15 cellular contexts compared by ENCODE assay signal in the genomic region with DNA sequence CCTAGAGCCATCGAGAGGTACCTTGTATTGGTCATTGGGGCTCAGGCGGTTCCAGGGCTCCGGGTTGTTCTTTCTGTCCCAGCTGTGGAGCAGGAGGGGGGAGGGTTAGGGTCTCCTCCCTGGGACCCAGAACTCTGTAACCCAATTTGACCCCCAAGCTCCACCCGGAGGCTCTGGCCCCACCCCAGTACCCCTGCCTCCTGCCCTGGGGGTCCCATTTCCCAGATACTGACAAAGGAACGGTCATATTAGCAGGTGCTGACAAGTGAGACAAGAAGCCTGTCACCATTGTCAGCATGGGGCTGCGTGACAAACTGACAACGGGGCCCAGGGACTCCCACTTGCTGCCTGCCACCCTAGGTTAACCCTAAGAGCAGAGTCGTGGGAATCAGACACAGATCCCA. TPM values are rescaled to one million over a fixed set of nuclear protein-coding genes. Genes with fewer than 3 reads are reported as not detected.
DNase-seq lines count a peak whose midpoint lies in the region; ATAC-seq and TF ChIP-seq lines count a peak whose summit lies in the region.
"Had no signal": no experiment of that assay in that cellular context is flagged by ENCODE, and none has a peak within 500 bp of the region (broad histone marks: within the 10 kb centered on the region; RNA-seq: fewer than 3 reads in every experiment).

No MANE protein-coding gene starts in this region.

- H3K27ac ChIP-seq in DOHH2 (ENCODE audit: low read depth, low read length) (no peak overlapping the region), RWPE1 (peak overlapping the region; percentile 57), gastroesophageal sphincter (peak overlapping the region in 3 of 4 donors; percentile 23 to 27 (median 24)), skeletal muscle tissue (ENCODE audit: low read depth, low read length) (peak overlapping the region; percentile 32)
- H3K27ac ChIP-seq: GM23248 had no signal

- H3K4me2 ChIP-seq in DOHH2 (ENCODE audit: low read length): peak overlapping the region; percentile 98

- POLR2A ChIA-PET in RWPE1 (lab: Yijun Ruan, JAX; ENCODE audit: low non-redundant PET): no interaction called here

- peaks cover 57% of the 10 kb centered on the region for H3K36me3 ChIP-seq in DOHH2 (ENCODE audit: control insufficient read depth, low read length)
- peaks cover 0 to 49% of the 10 kb centered on the region in 2 donors for H3K36me3 ChIP-seq in gastroesophageal sphincter
- peaks cover 29 to 31% (median 30%) of the 10 kb centered on the region in 3 donors for H3K36me3 ChIP-seq in skeletal muscle tissue (ENCODE audit: control insufficient read depth in 3 of 3, insufficient read depth in 3 of 3, low read length in 3 of 3)

- H3K79me2 ChIP-seq in DOHH2 (ENCODE audit: control insufficient read depth, low read length): peaks cover 21% of the 10 kb centered on the region

- H3K9me3 ChIP-seq in DOHH2 (ENCODE audit: control insufficient read depth, insufficient read depth, low read length) (no peaks in the 10 kb centered on the region), gastroesophageal sphincter (no peaks in the 10 kb centered on the region), skeletal muscle tissue (ENCODE audit: control insufficient read depth in 3 of 3, low read length in 3 of 3) (no peaks in the 10 kb centered on the region)

- peaks cover 47% of the 10 kb centered on the region for H3F3A ChIP-seq in DOHH2 (ENCODE audit: control insufficient read depth, insufficient read depth)

- DNase-seq in RWPE1 (ENCODE audit: low spot score) (no peak), ureter (ENCODE audit: low spot score) (no peak), left colon (no peak)
- DNase-seq: activated naive CD4-positive, alpha-beta T cell treated with anti-CD3 and anti-CD28 coated beads for 36 hours; CD4-positive, alpha-beta T cell; stimulated activated CD4-positive, alpha-beta T cell treated with anti-CD3 and anti-CD28 coated beads, Interleukin-2, amount 100 ng/mL, for 48 hours had no signal

- intact Hi-C loops in left colon (cut with DNase I, micrococcal nuclease): no loop called here

- H3K9ac ChIP-seq in skeletal muscle tissue (ENCODE audit: low read depth in 1 of 3, low read length in 3 of 3): peak overlapping the region in 1 of 3 donors; percentile 62
- H3K9ac ChIP-seq: GM23248 had no signal

- no peak for ATAC-seq in gastroesophageal sphincter
- ATAC-seq in GM18873 (IDR thresholded peaks at IDR 0.05; ENCODE audit: low FRiP score, unreplicated experiment): no peak
- ATAC-seq in HG03097 (IDR thresholded peaks at IDR 0.05; ENCODE audit: low FRiP score, unreplicated experiment): no peak
- ATAC-seq in left colon: no peak

- TF ChIP-seq POLR2A in gastroesophageal sphincter (IDR thresholded peaks at IDR 0.05): no peak

- H3K4me3 ChIP-seq in DOHH2 (ENCODE audit: low read length): peak overlapping the region; percentile 46
- peak overlapping the region in 1 of 2 donors; percentile 11 for H3K4me3 ChIP-seq in gastroesophageal sphincter
- peak overlapping the region in 1 of 3 donors; percentile 45 for H3K4me3 ChIP-seq in skeletal muscle tissue (ENCODE audit: low read length in 3 of 3)
- H3K4me3 ChIP-seq: GM23248 had no signal

- peaks cover 93% of the 10 kb centered on the region for H3K4me1 ChIP-seq in DOHH2 (ENCODE audit: control insufficient read depth, low read length)
- peaks cover 2 to 71% (median 34%) of the 10 kb centered on the region in 3 donors for H3K4me1 ChIP-seq in gastroesophageal sphincter
- H3K4me1 ChIP-seq in skeletal muscle tissue (ENCODE audit: control insufficient read depth in 3 of 3, insufficient read depth in 3 of 3, low read length in 3 of 3): peaks cover 28 to 56% (median 35%) of the 10 kb centered on the region in 3 donors

- no peaks in the 10 kb centered on the region for H3K9me2 ChIP-seq in DOHH2 (replicated peaks; ENCODE audit: control insufficient read depth, low read length)

- TF ChIP-seq EP300 in gastroesophageal sphincter (IDR thresholded peaks at IDR 0.05): no peak

- TF ChIP-seq CTCF in DOHH2 (IDR thresholded peaks at IDR 0.05; ENCODE audit: low read depth, low read length, poor library complexity, severe bottlenecking) (no peak), RWPE1 (conservative IDR thresholded peaks at IDR 0.05; ENCODE audit: low read depth) (no peak), gastroesophageal sphincter (IDR thresholded peaks at IDR 0.05) (no peak)

- CTCF ChIA-PET in RWPE1 (lab: Yijun Ruan, JAX): interaction anchor here (1.8 kb wide), 1 partner anchor 22 kb away, joined by 10 read pairs; no protein-coding TSS in a partner anchor

- H3K27me3 ChIP-seq in DOHH2 (ENCODE audit: control insufficient read depth, low read length) (no peaks in the 10 kb centered on the region), gastroesophageal sphincter (peaks cover 72% of the 10 kb centered on the region), skeletal muscle tissue (ENCODE audit: control insufficient read depth in 3 of 3, insufficient read depth in 3 of 3, low read length in 3 of 3) (peaks cover 15 to 34% (median 25%) of the 10 kb centered on the region in 3 donors)

- peaks cover 18% of the 10 kb centered on the region; the same call in 1 of the 2 replicates for H4K20me1 ChIP-seq in DOHH2 (ENCODE audit: control insufficient read depth, insufficient read depth, low read depth, low read length)

- 100% methylated on average over 4 of the region's 8 CpGs; no CpG with 5 or more reads in 1 of the 2 donors for WGBS in gastroesophageal sphincter (ENCODE audit: low coverage in 1 of 2), 2 donors

RNA-seq across cellular contexts. Expression of a gene that starts 6.2 kb away (rescaled TPM):
- total RNA-seq in gastroesophageal sphincter (10 to 100 TPM; 20.5 to 42.4 (median 34.4) TPM), skeletal muscle tissue (91.3 TPM), ureter (97.4 TPM), left colon (10 to 100 TPM; 45.3 to 58.8 TPM)

RNA-seq across cellular contexts. Expression of a gene that starts 15.3 kb away (rescaled TPM):
- under 1 TPM in 3 of 4 donors, not detected in 1; 0.32 to 0.94 (median 0.35) TPM for total RNA-seq in gastroesophageal sphincter
- 166 TPM for total RNA-seq in skeletal muscle tissue
- 3.0 TPM for total RNA-seq in ureter
- 1 to 10 TPM; 2.0 to 4.2 TPM for total RNA-seq in left colon
- total RNA-seq: epithelial cell of proximal tubule, SK-MEL-5 had no signal

RNA-seq across cellular contexts. Expression of a gene that starts 19.1 kb away (rescaled TPM):
- 1 to 10 TPM in 1 of 4 donors, not detected in 3; 1.1 TPM for total RNA-seq in gastroesophageal sphincter
- total RNA-seq in skeletal muscle tissue: not detected
- total RNA-seq in ureter: not detected
- total RNA-seq in left colon: not detected
- total RNA-seq: CD4-positive, alpha-beta T cell; epithelial cell of proximal tubule; G401 had no signal

Comparison
In these comparisons a context has a peak if more than half of its experiments do, and no peak if none do; other contexts are left out.
1. RNA of a gene that starts 15.3 kb away (total RNA-seq): 166 TPM in skeletal muscle tissue (single experiment); 2.0 to 4.2 TPM in left colon, 3.0 TPM in ureter (single experiment) and 0.32 to 0.94 TPM in gastroesophageal sphincter; every median in the first group is over 10 times any median in the second.